Comparison of ENCODE assay signal across 17 cellular contexts in the genomic region with DNA sequence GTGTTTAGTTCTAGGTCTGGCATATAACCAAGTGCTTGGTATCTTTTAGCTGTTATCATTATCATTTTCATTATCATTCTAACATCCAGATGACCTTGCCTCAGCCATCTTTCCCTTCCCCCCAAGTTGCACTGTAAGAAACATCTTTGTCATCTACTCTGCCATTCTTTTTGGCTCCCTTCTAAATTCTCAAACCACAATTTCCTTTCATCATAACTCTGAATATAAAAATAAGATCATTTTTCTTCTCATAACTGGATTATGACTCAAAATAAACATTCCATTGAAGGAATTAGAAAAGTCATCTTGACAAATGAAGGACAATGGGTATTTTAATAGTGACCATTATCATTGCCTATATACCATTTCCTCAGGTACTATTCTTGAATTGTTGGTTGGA.
DNase-seq lines count a peak whose midpoint lies in the region; ATAC-seq and TF ChIP-seq lines count a peak whose summit lies in the region.
"Had no signal": no experiment of that assay in that cellular context is flagged by ENCODE, and none has a peak within 500 bp of the region (broad histone marks: within the 10 kb centered on the region; RNA-seq: fewer than 3 reads in every experiment).

No MANE protein-coding gene starts in this region.

- no peaks in the 10 kb centered on the region for H3K36me3 ChIP-seq in PC-3 (ENCODE audit: low read depth, low read length)
- H3K36me3 ChIP-seq in brain microvascular endothelial cell (replicated peaks), result no peaks in the 10 kb centered on the region
- H3K36me3 ChIP-seq in transverse colon, result no peaks in the 10 kb centered on the region
- H3K36me3 ChIP-seq: BLaER1 had no signal

- ATAC-seq in PC-3, result no peak
- no peak for ATAC-seq in activated T-helper 17 cell treated with anti-CD3 and anti-CD28 coated beads, Interleukin-2, amount 50 U/mL, for 72 hours (replicated peaks)

- no peaks in the 10 kb centered on the region for H3K36me3 Mint-ChIP-seq in activated T-helper 17 cell treated with anti-CD3 and anti-CD28 coated beads, Interleukin-2, amount 50 U/mL, for 72 hours (ENCODE audit: low read depth)
- H3K36me3 Mint-ChIP-seq: CD8-positive, alpha-beta memory T cell had no signal

- DNase-seq in ELR (ENCODE audit: low read depth) (peak; percentile 0), PC-3 (peak; percentile 60), brain microvascular endothelial cell (peak; percentile 38), myocyte (ENCODE audit: low read depth) (peak; percentile 40), transverse colon (no peak), iPS-NIHi11 (ENCODE audit: low spot score) (no peak), globus pallidus (ENCODE audit: low spot score) (no peak)
- DNase-seq: 8988T; AML-193; Caco-2; CD8-positive, alpha-beta memory T cell; DMS53; HCEC 1CT; HFFc6 had no signal

- H3K9me3 Mint-ChIP-seq in activated T-helper 17 cell treated with anti-CD3 and anti-CD28 coated beads, Interleukin-2, amount 50 U/mL, for 72 hours, result no peaks in the 10 kb centered on the region

- no TSS peak for BruUV-seq in PC-3 (replicated peaks; lab: Mats Ljungman, UMichigan)

- H3K27ac ChIP-seq in PC-3 (ENCODE audit: low read length), result no peak overlapping the region
- peak overlapping the region; percentile 49 for H3K27ac ChIP-seq in brain microvascular endothelial cell
- H3K27ac ChIP-seq in transverse colon, result no peak overlapping the region
- H3K27ac ChIP-seq: BLaER1, HL-60 had no signal

- in situ Hi-C loops in brain microvascular endothelial cell (cut with HindIII; ENCODE audit: low pct_ligation_motif_present, low sequenced_read_pairs), result no loop called here
- in situ Hi-C loops in transverse colon (cut with MboI; ENCODE audit: low pct_ligation_motif_present in 1 of 4, low pct_unique_long_range_greater_than_20kb in 1 of 4, low sequenced_read_pairs in 3 of 4), result no loop called here

- H3K4me1 ChIP-seq in PC-3 (ENCODE audit: insufficient read depth, low read length) (peaks cover 12% of the 10 kb centered on the region), transverse colon (no peaks in the 10 kb centered on the region)
- H3K4me1 ChIP-seq: BLaER1, Caco-2 had no signal

- no peak for TF ChIP-seq EP300 in transverse colon (IDR thresholded peaks at IDR 0.05; ENCODE audit: low read depth)

- no peak overlapping the region for H3K9ac ChIP-seq in PC-3 (ENCODE audit: low read length)
- H3K9ac ChIP-seq: BLaER1 had no signal

- H3K27me3 ChIP-seq in PC-3 (ENCODE audit: low read length), result no peaks in the 10 kb centered on the region
- no peaks in the 10 kb centered on the region for H3K27me3 ChIP-seq in brain microvascular endothelial cell (replicated peaks)
- no peaks in the 10 kb centered on the region for H3K27me3 ChIP-seq in transverse colon
- H3K27me3 ChIP-seq: BLaER1 had no signal

- H3K4me3 ChIP-seq in PC-3 (ENCODE audit: low read length) (no peak overlapping the region), brain microvascular endothelial cell (ENCODE audit: low read depth, low read length) (no peak overlapping the region), transverse colon (no peak overlapping the region)
- H3K4me3 ChIP-seq: BLaER1 had no signal

- H4K20me1 ChIP-seq in PC-3 (ENCODE audit: low read length), result no peaks in the 10 kb centered on the region
- H4K20me1 ChIP-seq: BLaER1 had no signal

- H3K4me3 Mint-ChIP-seq in activated T-helper 17 cell treated with anti-CD3 and anti-CD28 coated beads, Interleukin-2, amount 50 U/mL, for 72 hours, result no peak overlapping the region
- H3K4me3 Mint-ChIP-seq: CD8-positive, alpha-beta memory T cell; HFFc6 had no signal

- H3K27me3 Mint-ChIP-seq in activated T-helper 17 cell treated with anti-CD3 and anti-CD28 coated beads, Interleukin-2, amount 50 U/mL, for 72 hours, result peaks cover 22% of the 10 kb centered on the region

- TF ChIP-seq CTCF in PC-3 (conservative IDR thresholded peaks at IDR 0.05; ENCODE audit: low read depth, low read length) (no peak), brain microvascular endothelial cell (IDR thresholded peaks at IDR 0.05; ENCODE audit: low read depth, low read length, missing control alignments) (no peak), transverse colon (IDR thresholded peaks at IDR 0.05) (no peak)

- intact Hi-C loops in PC-3 (cut with micrococcal nuclease) (no loop called here), transverse colon (cut with DNase I; ENCODE audit: low total_unique reads) (no loop called here)

- no peaks in the 10 kb centered on the region for H3K79me2 ChIP-seq in PC-3 (ENCODE audit: low read length)

- H3K9me2 ChIP-seq in PC-3 (replicated peaks; ENCODE audit: low read length), result no peaks in the 10 kb centered on the region

- H2AFZ ChIP-seq in PC-3 (ENCODE audit: low read length), result no peak overlapping the region

- no peak overlapping the region for H3K4me2 ChIP-seq in PC-3 (ENCODE audit: low read length)
- H3K4me2 ChIP-seq: BLaER1 had no signal

- no peak overlapping the region for H3K27ac Mint-ChIP-seq in activated T-helper 17 cell treated with anti-CD3 and anti-CD28 coated beads, Interleukin-2, amount 50 U/mL, for 72 hours
- H3K27ac Mint-ChIP-seq: CD8-positive, alpha-beta memory T cell; HFFc6 had no signal

- no peaks in the 10 kb centered on the region for H3F3A ChIP-seq in PC-3 (ENCODE audit: low read length, unreplicated experiment)

- H3K4me1 Mint-ChIP-seq in activated T-helper 17 cell treated with anti-CD3 and anti-CD28 coated beads, Interleukin-2, amount 50 U/mL, for 72 hours, result no peaks in the 10 kb centered on the region
- H3K4me1 Mint-ChIP-seq: CD8-positive, alpha-beta memory T cell had no signal

- CTCF ChIA-PET in PC-3 (lab: Charles Lee), result no interaction called here

- no peaks in the 10 kb centered on the region for H3K9me3 ChIP-seq in PC-3 (ENCODE audit: low read length)
- no peaks in the 10 kb centered on the region for H3K9me3 ChIP-seq in transverse colon
- H3K9me3 ChIP-seq: BLaER1, Caco-2 had no signal

- no peak for TF ChIP-seq POLR2A in transverse colon (IDR thresholded peaks at IDR 0.05)

- POLR2A ChIA-PET in PC-3 (lab: Charles Lee; ENCODE audit: unreplicated experiment), result no interaction called here

Comparison
In these comparisons a context has a peak if more than half of its experiments do, and no peak if none do; other contexts are left out.
1. DNase-seq: peak in ELR (single experiment), PC-3 (single experiment), brain microvascular endothelial cell (single experiment) and myocyte (single experiment); none in transverse colon (single experiment), iPS-NIHi11 (single experiment) and globus pallidus (single experiment).